ENCODE assay signal across 8 cellular contexts in the genomic region with DNA sequence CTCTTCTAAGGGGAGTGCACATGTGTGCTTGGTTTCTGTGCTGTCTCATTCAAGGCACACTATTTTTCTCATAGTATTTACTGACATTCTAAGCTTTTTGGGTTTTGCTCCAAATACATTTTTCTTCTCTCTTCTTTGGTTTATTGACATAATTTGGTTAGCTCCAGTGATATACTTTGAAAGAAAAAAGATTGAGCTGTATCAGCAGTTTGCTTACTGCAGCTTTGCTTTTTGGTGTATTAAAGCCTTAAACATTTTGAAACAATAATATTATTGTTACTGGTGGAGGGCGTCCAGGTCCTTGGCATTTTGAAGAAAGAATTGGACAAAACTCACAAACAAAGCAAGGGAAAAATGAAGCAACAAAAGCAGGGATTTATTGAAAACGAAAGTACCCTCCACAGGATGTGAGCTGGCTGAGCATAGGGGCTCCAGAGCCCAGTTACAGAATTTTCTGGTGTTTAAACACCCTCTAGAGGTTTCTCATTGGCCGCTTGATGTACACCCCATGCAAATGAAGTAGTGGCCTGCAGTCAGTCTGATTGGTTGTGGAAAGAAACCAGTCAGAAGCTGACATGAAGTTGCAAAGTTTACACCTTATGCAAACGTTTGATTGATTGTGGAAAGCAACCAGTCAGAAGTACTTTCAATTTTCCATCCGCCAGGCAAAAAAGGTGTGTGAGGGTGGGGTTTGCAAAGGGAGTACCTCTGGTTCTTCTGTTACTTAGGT.
DNase-seq lines count a peak whose midpoint lies in the region; ATAC-seq lines count a peak whose summit lies in the region.

No MANE protein-coding gene starts in this region.

- peak overlapping the region in 1 of 2 experiments; percentile 70 for H3K4me3 ChIP-seq in mesenchymal stem cell (ENCODE audit: insufficient read depth in 1 of 2, low read depth in 1 of 2, low read length in 2 of 2)

- no peak overlapping the region for H2AK5ac ChIP-seq in mesenchymal stem cell (ENCODE audit: low read length, severe bottlenecking)

- H3K4me1 Mint-ChIP-seq in central memory CD8-positive, alpha-beta T cell = no peaks in the 10 kb centered on the region

- intact Hi-C loops in left colon (cut with DNase I, micrococcal nuclease) = no loop called here

- no peak overlapping the region for H2AFZ ChIP-seq in mesenchymal stem cell (ENCODE audit: low read depth, low read length)

- H2BK120ac ChIP-seq in mesenchymal stem cell (ENCODE audit: low read depth, low read length) = no peak overlapping the region

- H3K14ac ChIP-seq in mesenchymal stem cell (ENCODE audit: low read length in 2 of 2) = no peak overlapping the region

- H3K27ac ChIP-seq in mesenchymal stem cell (ENCODE audit: low read length, poor library complexity, severe bottlenecking) = no peak overlapping the region

- no peak overlapping the region for H3K4me2 ChIP-seq in mesenchymal stem cell (ENCODE audit: low read length, poor library complexity, severe bottlenecking)

- H4K8ac ChIP-seq in mesenchymal stem cell (ENCODE audit: low read length) = no peak overlapping the region

- DNase-seq in COR-L47 (lab: John Stamatoyannopoulos, UW) (peak; percentile 66), NCI-H460 (ENCODE audit: extremely low read depth, low read depth) (peak; percentile 43), mesenchymal stem cell (peak; percentile 28), NCI-H2227 (lab: John Stamatoyannopoulos, UW; ENCODE audit: unreplicated experiment) (no peak), DMS114 treated with DMSO at 0.1 percent for 48 hours (lab: John Stamatoyannopoulos, UW; ENCODE audit: unreplicated experiment) (no peak), left colon (no peak)
- no peak for DNase-seq in central memory CD8-positive, alpha-beta T cell (ENCODE audit: low spot score in 2 of 2)
- DNase-seq in stimulated activated CD4-positive, alpha-beta T cell treated with anti-CD3 and anti-CD28 coated beads, Interleukin-4, amount 100 ng/mL, for 1 hour = no peak

- no peak overlapping the region for H3K4ac ChIP-seq in mesenchymal stem cell (ENCODE audit: low read depth in 1 of 2, low read length in 2 of 2)

- no peaks in the 10 kb centered on the region for H3K9me3 Mint-ChIP-seq in central memory CD8-positive, alpha-beta T cell

- no peak overlapping the region for H2BK5ac ChIP-seq in mesenchymal stem cell (ENCODE audit: low read depth, low read length, poor library complexity, severe bottlenecking)

- no peak overlapping the region for H4K91ac ChIP-seq in mesenchymal stem cell (ENCODE audit: low read length)

- peak overlapping the region; percentile 78 for H3K9ac ChIP-seq in mesenchymal stem cell (ENCODE audit: low read length)

- H3K36me3 ChIP-seq in mesenchymal stem cell (ENCODE audit: control insufficient read depth in 1 of 2, insufficient read depth in 2 of 2, low read depth in 1 of 2, low read length in 2 of 2) = no peaks in the 10 kb centered on the region

- ATAC-seq in central memory CD8-positive, alpha-beta T cell (replicated peaks; ENCODE audit: extremely low read depth, poor library complexity, severe bottlenecking) = peak; percentile 32
- ATAC-seq in left colon = no peak

- H3K23ac ChIP-seq in mesenchymal stem cell (ENCODE audit: low read length in 2 of 2) = no peak overlapping the region

- no peak overlapping the region for H2BK15ac ChIP-seq in mesenchymal stem cell (ENCODE audit: low read depth, poor library complexity, severe bottlenecking)

- no peak overlapping the region for H3K18ac ChIP-seq in mesenchymal stem cell (ENCODE audit: low read depth in 1 of 2, low read length in 2 of 2)

- H3K4me3 Mint-ChIP-seq in central memory CD8-positive, alpha-beta T cell = no peak overlapping the region

- no peaks in the 10 kb centered on the region for H3K4me1 ChIP-seq in mesenchymal stem cell (ENCODE audit: control insufficient read depth, insufficient read depth, low read depth, low read length)

- H3K27ac Mint-ChIP-seq in central memory CD8-positive, alpha-beta T cell (ENCODE audit: low read depth) = no peak overlapping the region

- H3K36me3 Mint-ChIP-seq in central memory CD8-positive, alpha-beta T cell (ENCODE audit: insufficient read depth) = no peaks in the 10 kb centered on the region

- H3K27me3 Mint-ChIP-seq in central memory CD8-positive, alpha-beta T cell = peaks cover 32% of the 10 kb centered on the region

- no peak overlapping the region for H2BK12ac ChIP-seq in mesenchymal stem cell (ENCODE audit: low read length in 2 of 2)

- 64% methylated on average over 5 of the region's 5 CpGs for WGBS in mesenchymal stem cell

- peaks cover under 1 to 12% of the 10 kb centered on the region in 2 experiments for H3K27me3 ChIP-seq in mesenchymal stem cell (ENCODE audit: control insufficient read depth in 1 of 2, insufficient read depth in 1 of 2, low read length in 2 of 2)

- no peaks in the 10 kb centered on the region for H3K9me3 ChIP-seq in mesenchymal stem cell (ENCODE audit: control insufficient read depth, low read length)

- H3K79me1 ChIP-seq in mesenchymal stem cell (replicated peaks; ENCODE audit: low read length, poor library complexity, severe bottlenecking) = no peaks in the 10 kb centered on the region

Comparison
In these comparisons a context has a peak if more than half of its experiments do, and no peak if none do; other contexts are left out.
1. DNase-seq: peak in COR-L47 (single experiment), NCI-H460 (single experiment) and mesenchymal stem cell (single experiment); none in central memory CD8-positive, alpha-beta T cell (0 of 2), NCI-H2227 (single experiment), DMS114 treated with DMSO at 0.1 percent for 48 hours (single experiment), stimulated activated CD4-positive, alpha-beta T cell treated with anti-CD3 and anti-CD28 coated beads, Interleukin-4, amount 100 ng/mL, for 1 hour (single experiment) and left colon (0 of 2).